Comparison of ENCODE assay signal across 23 cellular contexts in the genomic region with DNA sequence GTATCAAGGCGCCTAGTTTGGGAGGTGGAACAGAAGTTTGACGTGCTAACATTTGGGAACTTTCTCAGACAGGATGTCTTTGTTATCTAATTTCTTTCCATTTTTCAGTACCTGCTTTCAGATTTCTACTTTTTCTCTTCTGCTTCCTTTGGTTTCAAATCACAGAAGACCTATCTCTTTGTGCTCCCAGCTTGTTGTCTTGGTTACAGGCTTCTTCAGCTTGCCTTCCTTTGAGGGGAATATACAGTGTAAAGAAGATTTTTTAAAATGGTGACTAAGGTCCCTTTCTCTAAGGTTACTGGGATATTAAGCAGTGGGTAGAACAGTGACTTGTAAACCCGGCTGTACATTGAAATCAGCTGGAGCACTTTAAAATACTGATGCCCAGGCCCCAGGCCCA. TPM values are rescaled to one million over a fixed set of nuclear protein-coding genes. Genes with fewer than 3 reads are reported as not detected.
DNase-seq lines count a peak whose midpoint lies in the region; ATAC-seq and TF ChIP-seq lines count a peak whose summit lies in the region.
"Had no signal": no experiment of that assay in that cellular context is flagged by ENCODE, and none has a peak within 500 bp of the region (broad histone marks: within the 10 kb centered on the region; RNA-seq: fewer than 3 reads in every experiment).

No MANE protein-coding gene starts in this region.

- peak; percentile 49 for ATAC-seq in GM21717 (IDR thresholded peaks at IDR 0.05; ENCODE audit: unreplicated experiment)
- ATAC-seq: Panc1 had no signal

- H3K4me3 Mint-ChIP-seq in neural crest cell, result peak overlapping the region; percentile 78
- H3K4me3 Mint-ChIP-seq in activated naive CD4-positive, alpha-beta T cell treated with anti-CD3 and anti-CD28 coated beads for 36 hours, result no peak overlapping the region
- H3K4me3 Mint-ChIP-seq: B cell, CD14-positive monocyte, GM23338 had no signal

- H3K9me3 Mint-ChIP-seq in neural crest cell, result no peaks in the 10 kb centered on the region
- peaks cover 2% of the 10 kb centered on the region for H3K9me3 Mint-ChIP-seq in activated naive CD4-positive, alpha-beta T cell treated with anti-CD3 and anti-CD28 coated beads for 36 hours
- H3K9me3 Mint-ChIP-seq: GM23338 had no signal

- CTCF ChIA-PET in activated naive CD4-positive, alpha-beta T cell treated with anti-CD3 and anti-CD28 coated beads for 36 hours (lab: Charles Lee), result no interaction called here

- peaks cover 16% of the 10 kb centered on the region for H3K36me3 Mint-ChIP-seq in neural crest cell (ENCODE audit: low read depth)
- H3K36me3 Mint-ChIP-seq in activated naive CD4-positive, alpha-beta T cell treated with anti-CD3 and anti-CD28 coated beads for 36 hours (ENCODE audit: low read depth), result peaks cover 10% of the 10 kb centered on the region

- H3K27me3 Mint-ChIP-seq in neural crest cell (ENCODE audit: low read depth), result no peaks in the 10 kb centered on the region
- H3K27me3 Mint-ChIP-seq in activated naive CD4-positive, alpha-beta T cell treated with anti-CD3 and anti-CD28 coated beads for 36 hours (ENCODE audit: low read depth), result no peaks in the 10 kb centered on the region
- H3K27me3 Mint-ChIP-seq: B cell had no signal

- TF ChIP-seq CTCF in GM10266 (IDR thresholded peaks at IDR 0.05; ENCODE audit: control insufficient read depth, insufficient read depth, low read depth, missing control alignments) (no peak), OCI-LY3 (IDR thresholded peaks at IDR 0.05; ENCODE audit: low read depth, low read length) (no peak), neural crest cell (conservative IDR thresholded peaks at IDR 0.05) (no peak)

- peak overlapping the region; percentile 7; the same call in 1 of the 2 replicates for H3K4me2 ChIP-seq in OCI-LY3 (ENCODE audit: low read length)
- H3K4me2 ChIP-seq: GM23338, SK-N-SH had no signal

- H3K79me2 ChIP-seq in OCI-LY3 (ENCODE audit: low read length), result no peaks in the 10 kb centered on the region

- peaks cover 7% of the 10 kb centered on the region; the same call in 1 of the 2 replicates for H4K20me1 ChIP-seq in OCI-LY3 (ENCODE audit: insufficient read depth, low read length)

- H3K4me1 ChIP-seq in OCI-LY3 (ENCODE audit: low read length), result peaks cover 14% of the 10 kb centered on the region

- no peaks in the 10 kb centered on the region for H3K9me3 ChIP-seq in OCI-LY3 (ENCODE audit: insufficient read depth, low read length)
- H3K9me3 ChIP-seq: SK-N-SH had no signal

- H3K27ac Mint-ChIP-seq in neural crest cell (ENCODE audit: unreplicated experiment), result peak overlapping the region; percentile 99
- no peak overlapping the region for H3K27ac Mint-ChIP-seq in activated naive CD4-positive, alpha-beta T cell treated with anti-CD3 and anti-CD28 coated beads for 36 hours
- H3K27ac Mint-ChIP-seq: B cell, CD14-positive monocyte, GM23338 had no signal

- peaks cover 68% of the 10 kb centered on the region for H3K4me1 Mint-ChIP-seq in neural crest cell
- H3K4me1 Mint-ChIP-seq in activated naive CD4-positive, alpha-beta T cell treated with anti-CD3 and anti-CD28 coated beads for 36 hours (ENCODE audit: low read depth), result peaks cover 16% of the 10 kb centered on the region

- H2AFZ ChIP-seq in OCI-LY3 (ENCODE audit: low read depth, low read length), result no peak overlapping the region
- H2AFZ ChIP-seq: GM23338 had no signal

- no peak overlapping the region for H3K4me3 ChIP-seq in OCI-LY3 (ENCODE audit: low read length)
- H3K4me3 ChIP-seq: GM23338 had no signal

- intact Hi-C loops in activated naive CD4-positive, alpha-beta T cell treated with anti-CD3 and anti-CD28 coated beads for 36 hours (cut with micrococcal nuclease), result no loop called here

- H3K27me3 ChIP-seq in OCI-LY3 (ENCODE audit: low read depth, low read length), result no peaks in the 10 kb centered on the region

- H3K36me3 ChIP-seq in OCI-LY3 (replicated peaks; ENCODE audit: low read depth, low read length), result peaks cover 18% of the 10 kb centered on the region

- DNase-seq in GM10266 (ENCODE audit: extremely low spot score) (peak; percentile 2), neural crest cell (ENCODE audit: low read depth, low spot score) (no peak), A172 (ENCODE audit: low spot score) (no peak), GOT3 (lab: John Stamatoyannopoulos, UW) (no peak)
- DNase-seq in activated CD4-positive, alpha-beta T cell treated with anti-CD3 and anti-CD28 coated beads for 48 hours, result no peak
- DNase-seq in activated naive CD4-positive, alpha-beta T cell treated with anti-CD3 and anti-CD28 coated beads for 36 hours, result no peak
- DNase-seq: HCEC 1CT; Kasumi-1; NCI-H1417; NCI-H187; NCI-H2107; NCI-H226; NCI-H510A treated with DMSO at 0.1 percent for 48 hours; NCI-H774; NK-92 treated with Interleukin-12 subunit alpha and Interleukin-12 subunit beta, amount 100 ng/mL, for 24 hours; SIG-M5; SK-N-SH had no signal

- H3K9ac ChIP-seq in OCI-LY3 (ENCODE audit: low read length), result no peak overlapping the region
- H3K9ac ChIP-seq: SK-N-SH had no signal

- H3K27ac ChIP-seq in OCI-LY3 (ENCODE audit: low read length), result no peak overlapping the region

RNA-seq across cellular contexts. Expression of a gene that starts 48.0 kb away (rescaled TPM):
- total RNA-seq in neural crest cell, result 85.3 and 90.2 TPM in 2 replicates
- total RNA-seq in A172 (2014; rRNA removed; shearing (Covaris generic)), result 6.5 and 9.6 TPM in 2 replicates
- total RNA-seq in activated naive CD4-positive, alpha-beta T cell treated with anti-CD3 and anti-CD28 coated beads for 36 hours, result 10 to 100 TPM; 11.9 to 12.0 TPM
